21 cellular contexts compared by ENCODE assay signal in the genomic region with DNA sequence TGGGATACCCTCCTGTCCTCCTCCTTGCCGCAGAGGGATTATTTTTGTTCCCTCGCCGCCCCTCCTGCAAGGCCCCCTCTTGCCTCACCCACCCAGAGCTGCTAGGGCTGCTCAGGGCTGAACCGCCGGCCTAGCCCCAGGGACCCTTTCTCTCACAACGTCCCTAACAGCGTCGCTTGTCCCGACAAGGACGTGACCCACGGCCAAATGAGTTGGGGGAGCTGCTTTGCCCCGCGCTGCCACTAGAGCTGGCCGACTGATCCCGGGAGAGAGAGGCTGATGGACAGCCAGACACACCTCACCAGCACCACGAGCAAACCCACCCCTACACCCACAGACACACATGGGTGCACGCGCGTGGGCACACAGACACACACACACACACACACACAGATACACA.
DNase-seq lines count a peak whose midpoint lies in the region; ATAC-seq and TF ChIP-seq lines count a peak whose summit lies in the region.
"Had no signal": no experiment of that assay in that cellular context is flagged by ENCODE, and none has a peak within 500 bp of the region (broad histone marks: within the 10 kb centered on the region; RNA-seq: fewer than 3 reads in every experiment).

No MANE protein-coding gene starts in this region.

- no peak overlapping the region for H3K4me3 Mint-ChIP-seq in activated CD4-positive, alpha-beta T cell treated with anti-CD3 and anti-CD28 coated beads, Interleukin-2, amount 10 ng/mL, durations not matched to agents 24 days and 14 days
- H3K4me3 Mint-ChIP-seq: CD14-positive monocyte, HFFc6 had no signal

- H3K27me3 ChIP-seq in neuronal stem cell (ENCODE audit: control insufficient read depth in 3 of 3, insufficient read depth in 3 of 3, low read depth in 1 of 3, low read length in 3 of 3) (no peaks in the 10 kb centered on the region), mammary epithelial cell (ENCODE audit: insufficient read depth, low read length) (no peaks in the 10 kb centered on the region)
- H3K27me3 ChIP-seq: BLaER1 had no signal

- in situ Hi-C loops in mammary epithelial cell (cut with MboI; ENCODE audit: low sequenced_read_pairs in 2 of 2), result no loop called here

- H4K91ac ChIP-seq in neuronal stem cell (ENCODE audit: low read depth, low read length, poor library complexity), result no peak overlapping the region

- no peak overlapping the region for H2BK120ac ChIP-seq in neuronal stem cell (ENCODE audit: low read depth, low read length)

- intact Hi-C loops in activated CD4-positive, alpha-beta T cell treated with anti-CD3 and anti-CD28 coated beads, Interleukin-2, amount 10 ng/mL, durations not matched to agents 24 days and 14 days (cut with micrococcal nuclease), result no loop called here
- intact Hi-C loops in mammary epithelial cell (cut with micrococcal nuclease), result no loop called here

- H2AFZ ChIP-seq in neuronal stem cell (ENCODE audit: low read length) (no peak overlapping the region), mammary epithelial cell (ENCODE audit: low read depth, low read length) (no peak overlapping the region)

- no peaks in the 10 kb centered on the region for H3K79me1 ChIP-seq in neuronal stem cell (ENCODE audit: low read depth, low read length)

- no peak overlapping the region for H4K8ac ChIP-seq in neuronal stem cell (ENCODE audit: low read depth, low read length)

- no peak overlapping the region for H3K4me3 ChIP-seq in neuronal stem cell (ENCODE audit: low read length in 2 of 2)
- H3K4me3 ChIP-seq in mammary epithelial cell (replicated peaks in 1 of 3; ENCODE audit: insufficient read depth in 1 of 3, low read depth in 2 of 3, low read length in 3 of 3), result no peak overlapping the region
- H3K4me3 ChIP-seq: A549, BLaER1, GM12878 had no signal

- H3K27ac ChIP-seq in neuronal stem cell (replicated peaks; ENCODE audit: low read length), result no peak overlapping the region
- H3K27ac ChIP-seq in mammary epithelial cell (ENCODE audit: insufficient read depth, low read depth, low read length), result no peak overlapping the region
- H3K27ac ChIP-seq: 22Rv1, A549, BLaER1 had no signal

- BruUV-seq in mammary epithelial cell (replicated peaks; lab: Mats Ljungman, UMichigan), result no TSS peak

- H3K36me3 Mint-ChIP-seq in activated CD4-positive, alpha-beta T cell treated with anti-CD3 and anti-CD28 coated beads, Interleukin-2, amount 10 ng/mL, durations not matched to agents 24 days and 14 days (ENCODE audit: low read depth), result no peaks in the 10 kb centered on the region
- H3K36me3 Mint-ChIP-seq: CD14-positive monocyte; CD4-positive, alpha-beta memory T cell had no signal

- H3K4ac ChIP-seq in neuronal stem cell (ENCODE audit: low read length), result no peak overlapping the region

- no peak overlapping the region for H2BK12ac ChIP-seq in neuronal stem cell (ENCODE audit: low read length)

- WGBS in neuronal stem cell (ENCODE audit: extremely low coverage in 2 of 2, insufficient read length in 2 of 2, insufficient replicate concordance in 1 of 2), 2 donors, result no CpG with 5 or more reads among the region's 19 CpGs
- 76% methylated on average over 9 of the region's 19 CpGs for WGBS in mammary epithelial cell (ENCODE audit: low coverage, missing lambda C conversion rate)

- no peak overlapping the region for H3K18ac ChIP-seq in neuronal stem cell (ENCODE audit: low read length)

- CTCF ChIA-PET in mammary epithelial cell (lab: Charles Lee; ENCODE audit: low non-redundant PET), result no interaction called here

- no peak overlapping the region for H2BK5ac ChIP-seq in neuronal stem cell (ENCODE audit: low read length)

- no peak overlapping the region for H2AK5ac ChIP-seq in neuronal stem cell (ENCODE audit: low read depth, low read length)

- peak; percentile 16 for ATAC-seq in stimulated activated naive CD8-positive, alpha-beta T cell treated with anti-CD3 and anti-CD28 coated beads, Interleukin-15, Interleukin-2, amounts not matched to agents 100 U/mL and 50 U/mL, for 24 hours
- ATAC-seq: GM12878, HCT116 had no signal

- peak; percentile 26 for DNase-seq in activated CD4-positive, alpha-beta T cell treated with anti-CD3 and anti-CD28 coated beads, Interleukin-2, amount 10 ng/mL, durations not matched to agents 24 days and 14 days
- DNase-seq in activated CD4-positive, alpha-beta T cell treated with anti-CD3 and anti-CD28 coated beads, Interleukin-2, amount 50 U/mL, for 4 hours, result no peak
- DNase-seq in neuronal stem cell (ENCODE audit: low spot score), result no peak
- no peak for DNase-seq in stimulated activated naive CD8-positive, alpha-beta T cell treated with anti-CD3 and anti-CD28 coated beads, Interleukin-15, Interleukin-2, amounts not matched to agents 100 U/mL and 50 U/mL, for 24 hours
- DNase-seq in midbrain (lab: John Stamatoyannopoulos, UW), result no peak
- no peak for DNase-seq in mammary epithelial cell
- no peak for DNase-seq in RPMI8226
- DNase-seq: AML-193; Calu3; CD4-positive, alpha-beta memory T cell; DND-41; EL; GOT3; HFFc6; IMR-90 had no signal

- H2BK15ac ChIP-seq in neuronal stem cell (ENCODE audit: low read length), result no peak overlapping the region

- no peaks in the 10 kb centered on the region for H4K20me1 ChIP-seq in mammary epithelial cell (ENCODE audit: insufficient read depth, low read length)
- H4K20me1 ChIP-seq: BLaER1 had no signal

- peak overlapping the region; percentile 21 for H3K9ac ChIP-seq in neuronal stem cell (ENCODE audit: low read depth, low read length, poor library complexity)
- no peak overlapping the region for H3K9ac ChIP-seq in mammary epithelial cell (ENCODE audit: insufficient read depth, low read length)
- H3K9ac ChIP-seq: BLaER1 had no signal

- no peaks in the 10 kb centered on the region for H3K36me3 ChIP-seq in neuronal stem cell (replicated peaks in 1 of 2; ENCODE audit: control insufficient read depth in 2 of 2, insufficient read depth in 2 of 2, low read length in 2 of 2)
- H3K36me3 ChIP-seq in mammary epithelial cell (ENCODE audit: insufficient read depth, low read length), result no peaks in the 10 kb centered on the region
- H3K36me3 ChIP-seq: BLaER1 had no signal

- H3K27ac Mint-ChIP-seq in activated CD4-positive, alpha-beta T cell treated with anti-CD3 and anti-CD28 coated beads, Interleukin-2, amount 10 ng/mL, durations not matched to agents 24 days and 14 days, result no peak overlapping the region
- H3K27ac Mint-ChIP-seq: CD4-positive, alpha-beta memory T cell; HFFc6 had no signal

- H3K4me2 ChIP-seq in neuronal stem cell (ENCODE audit: insufficient read depth, low read length, poor library complexity, severe bottlenecking) (no peak overlapping the region), mammary epithelial cell (ENCODE audit: insufficient read depth, low read depth, low read length) (no peak overlapping the region)
- H3K4me2 ChIP-seq: A549, BLaER1 had no signal

- no peaks in the 10 kb centered on the region for H3K79me2 ChIP-seq in mammary epithelial cell (ENCODE audit: insufficient read depth, low read length)

- no peak overlapping the region for H3K14ac ChIP-seq in neuronal stem cell (ENCODE audit: low read length)

- H3K9me3 Mint-ChIP-seq in activated CD4-positive, alpha-beta T cell treated with anti-CD3 and anti-CD28 coated beads, Interleukin-2, amount 10 ng/mL, durations not matched to agents 24 days and 14 days, result no peaks in the 10 kb centered on the region

- H3K9me3 ChIP-seq in neuronal stem cell (replicated peaks in 1 of 2; ENCODE audit: control insufficient read depth in 2 of 2, insufficient read depth in 1 of 2, low read depth in 1 of 2, low read length in 2 of 2), result peaks cover 0 to 58% of the 10 kb centered on the region in 2 donors
- no peaks in the 10 kb centered on the region for H3K9me3 ChIP-seq in mammary epithelial cell (replicated peaks; ENCODE audit: insufficient read depth, low read length)
- H3K9me3 ChIP-seq: A549 had no signal

- no peak overlapping the region for H3K23ac ChIP-seq in neuronal stem cell (ENCODE audit: low read depth, low read length, poor library complexity)

- H3K27me3 Mint-ChIP-seq in activated CD4-positive, alpha-beta T cell treated with anti-CD3 and anti-CD28 coated beads, Interleukin-2, amount 10 ng/mL, durations not matched to agents 24 days and 14 days, result no peaks in the 10 kb centered on the region
- H3K27me3 Mint-ChIP-seq: CD4-positive, alpha-beta memory T cell had no signal

- H3K4me1 ChIP-seq in neuronal stem cell (ENCODE audit: control insufficient read depth in 2 of 2, insufficient read depth in 1 of 2, low read depth in 1 of 2, low read length in 2 of 2), result no peaks in the 10 kb centered on the region
- H3K4me1 ChIP-seq in mammary epithelial cell (ENCODE audit: insufficient read depth, low read length), result no peaks in the 10 kb centered on the region
- H3K4me1 ChIP-seq: A549, BLaER1 had no signal

- TF ChIP-seq CTCF in mammary epithelial cell (conservative IDR thresholded peaks at IDR 0.05 in 1 of 2, IDR thresholded peaks at IDR 0.05 in 1 of 2; ENCODE audit: extremely low read depth in 1 of 2, insufficient read depth in 1 of 2, low read depth in 1 of 2, low read length in 2 of 2), result no peak

- no peaks in the 10 kb centered on the region for H3K4me1 Mint-ChIP-seq in activated CD4-positive, alpha-beta T cell treated with anti-CD3 and anti-CD28 coated beads, Interleukin-2, amount 10 ng/mL, durations not matched to agents 24 days and 14 days
- H3K4me1 Mint-ChIP-seq: CD14-positive monocyte; CD4-positive, alpha-beta memory T cell had no signal

- dilution Hi-C loops in mammary epithelial cell (cut with HindIII; ENCODE audit: low sequenced_read_pairs), result no loop called here
